Comparison of ENCODE assay signal across 11 cellular contexts in genomic region chr14:60183138-60183537, GRCh38. TPM values are rescaled to one million over a fixed set of nuclear protein-coding genes. Genes with fewer than 3 reads are reported as not detected.
DNase-seq lines count a peak whose midpoint lies in the region; ATAC-seq and TF ChIP-seq lines count a peak whose summit lies in the region.
"Had no signal": no experiment of that assay in that cellular context is flagged by ENCODE, and none has a peak within 500 bp of the region (broad histone marks: within the 10 kb centered on the region; RNA-seq: fewer than 3 reads in every experiment).

No MANE protein-coding gene starts in this region.

- H3K79me2 ChIP-seq in OCI-LY1 (ENCODE audit: insufficient read depth, low read length) = no peaks in the 10 kb centered on the region

- H3K9me2 ChIP-seq in OCI-LY1 (ENCODE audit: low read depth, low read length) = no peaks in the 10 kb centered on the region

- no peak overlapping the region for H3K27ac Mint-ChIP-seq in Calu3 (ENCODE audit: unreplicated experiment)

- no TSS peak for BruUV-seq in Calu3 (replicated peaks; lab: Mats Ljungman, UMichigan)

- H2AFZ ChIP-seq in OCI-LY1 (ENCODE audit: low read length) (peak overlapping the region; percentile 91), neuron (ENCODE audit: low read depth, low read length) (peak overlapping the region; percentile 24)

- peak; percentile 27 for ATAC-seq in GM18517 (IDR thresholded peaks at IDR 0.05; ENCODE audit: unreplicated experiment)
- ATAC-seq in GM21526 (IDR thresholded peaks at IDR 0.05; ENCODE audit: low FRiP score, unreplicated experiment) = peak; percentile 43
- no peak for ATAC-seq in GM21381 (IDR thresholded peaks at IDR 0.05; ENCODE audit: unreplicated experiment)
- ATAC-seq in left lobe of liver = no peak

- no peak overlapping the region for H3K4me2 ChIP-seq in OCI-LY1 (ENCODE audit: low read length)

- CTCF ChIA-PET in Calu3 (lab: Charles Lee) = interaction anchor here (0.7 kb wide), 1 partner anchor 218 kb away, joined by 4 read pairs; no protein-coding TSS in a partner anchor

- no peaks in the 10 kb centered on the region for H4K20me1 ChIP-seq in OCI-LY1 (ENCODE audit: insufficient read depth, low read length)

- H3K4me3 Mint-ChIP-seq in Calu3 (ENCODE audit: low read depth, unreplicated experiment) = no peak overlapping the region

- H3K27me3 Mint-ChIP-seq in Calu3 (ENCODE audit: unreplicated experiment) = no peaks in the 10 kb centered on the region

- H3K4me3 ChIP-seq in OCI-LY1 (ENCODE audit: low read depth, low read length, poor library complexity, severe bottlenecking) (no peak overlapping the region), neuron (ENCODE audit: low read length) (no peak overlapping the region)

- H3K36me3 ChIP-seq in OCI-LY1 (ENCODE audit: insufficient read depth, low read length) (no peaks in the 10 kb centered on the region), neuron (ENCODE audit: insufficient read depth, low read length) (no peaks in the 10 kb centered on the region)

- H3K9ac ChIP-seq in OCI-LY1 (ENCODE audit: low read length) = no peak overlapping the region

- H3F3A ChIP-seq in OCI-LY1 (ENCODE audit: insufficient read depth, low read length) = no peaks in the 10 kb centered on the region

- H3K9me3 Mint-ChIP-seq in Calu3 (ENCODE audit: low read depth, unreplicated experiment) = no peaks in the 10 kb centered on the region

- intact Hi-C loops in Calu3 (cut with micrococcal nuclease; ENCODE audit: unreplicated experiment) = loop anchor here (5.0 to 10.0 kb wide), 2 partner anchors 551 to 678 kb away; no protein-coding TSS in a partner anchor

- peak overlapping the region; percentile 46 for H3K27ac ChIP-seq in OCI-LY1 (ENCODE audit: low read depth, low read length, poor library complexity, severe bottlenecking)

- H3K4me1 ChIP-seq in OCI-LY1 (ENCODE audit: insufficient read depth, low read length, severe bottlenecking) = peaks cover 33% of the 10 kb centered on the region
- H3K4me1 ChIP-seq in neuron (ENCODE audit: insufficient read depth, low read length) = peaks cover 5% of the 10 kb centered on the region

- H3K27me3 ChIP-seq in OCI-LY1 (ENCODE audit: insufficient read depth, low read length) (no peaks in the 10 kb centered on the region), neuron (ENCODE audit: insufficient read depth, low read length) (no peaks in the 10 kb centered on the region)

- DNase-seq in left lobe of liver (ENCODE audit: low spot score) (no peak), Calu3 (no peak)
- DNase-seq: activated naive CD4-positive, alpha-beta T cell treated with Interleukin-2 at 50 U/mL for 16 hours; caudate nucleus; left cardiac atrium; NCI-H1105 had no signal

- H3K9me3 ChIP-seq in OCI-LY1 (ENCODE audit: low read length) (peaks cover 4% of the 10 kb centered on the region; the same call in 1 of the 2 replicates), neuron (ENCODE audit: low read length) (no peaks in the 10 kb centered on the region)

- no peaks in the 10 kb centered on the region for H3K36me3 Mint-ChIP-seq in Calu3 (ENCODE audit: insufficient read depth, unreplicated experiment)

- no peak for TF ChIP-seq CTCF in OCI-LY1 (IDR thresholded peaks at IDR 0.05; ENCODE audit: low read length)
- no peak for TF ChIP-seq CTCF in Calu3 (IDR thresholded peaks at IDR 0.05; ENCODE audit: unreplicated experiment)

- H3K4me1 Mint-ChIP-seq in Calu3 (ENCODE audit: low read depth, unreplicated experiment) = no peaks in the 10 kb centered on the region

RNA-seq across cellular contexts. Expression of gene DHRS7, which starts 17.9 kb away (rescaled TPM):
- total RNA-seq in left lobe of liver (92.1 TPM), Calu3 (2022) (34.9 and 39.3 TPM in 2 replicates)

Comparison
In these comparisons a context has a peak if more than half of its experiments do, and no peak if none do; other contexts are left out.
1. ATAC-seq: peak in GM18517 (single experiment) and GM21526 (single experiment); none in GM21381 (single experiment) and left lobe of liver (single experiment).